Comparison of ENCODE assay signal across 8 cellular contexts in genomic region chr1:843946-844345, GRCh38.
DNase-seq lines count a peak whose midpoint lies in the region; ATAC-seq, FAIRE-seq and TF ChIP-seq lines count a peak whose summit lies in the region.
"Not testable (repeated sequence)": the region's sequence is repeated elsewhere in the genome, so short reads cannot be mapped to it uniquely, and the experiment has no call there.

No MANE protein-coding gene starts in this region.

- H3K4me3 ChIP-seq in BLaER1; WERI-Rb-1 (ENCODE audit: low read depth, low read length); naive thymus-derived CD4-positive, alpha-beta T cell (ENCODE audit: low read length): not testable (repeated sequence)

- H3K9me3 Mint-ChIP-seq in activated CD8-positive, alpha-beta memory T cell treated with anti-CD3 and anti-CD28 coated beads, Interleukin-2, amount 10 ng/mL, durations not matched to agents 7 days and 5 days (ENCODE audit: low read depth); activated naive CD4-positive, alpha-beta T cell treated with anti-CD3 and anti-CD28 coated beads, Interleukin-2, amount 50 U/mL, for 24 hours; effector memory CD8-positive, alpha-beta T cell; naive thymus-derived CD4-positive, alpha-beta T cell; stimulated activated effector memory CD8-positive, alpha-beta T cell treated with anti-CD3 and anti-CD28 coated beads, Interleukin-12 subunit alpha, Interleukin-12 subunit beta, amount 100 ng/mL, for 72 hours: not testable (repeated sequence)

- H3K36me3 ChIP-seq in BLaER1; WERI-Rb-1; naive thymus-derived CD4-positive, alpha-beta T cell (ENCODE audit: control insufficient read depth in 2 of 3, insufficient read depth in 3 of 3, low read length in 3 of 3): not testable (repeated sequence)

- H3K27ac ChIP-seq in BLaER1 (peak overlapping the region; percentile 76), WERI-Rb-1 (peak overlapping the region; percentile 58)
- H3K27ac ChIP-seq in naive thymus-derived CD4-positive, alpha-beta T cell (ENCODE audit: low read depth, low read length) = peak overlapping the region; percentile 63

- not testable (repeated sequence) for H3K9me3 ChIP-seq in BLaER1; WERI-Rb-1 (ENCODE audit: severe bottlenecking); naive thymus-derived CD4-positive, alpha-beta T cell (ENCODE audit: control insufficient read depth in 2 of 3, low read length in 3 of 3)

- peak overlapping the region; percentile 80 for H3K4me2 ChIP-seq in BLaER1

- not testable (repeated sequence) for TF ChIP-seq CTCF in WERI-Rb-1 (IDR thresholded peaks at IDR 0.05; ENCODE audit: low read depth, low read length)

- H3K27ac Mint-ChIP-seq in activated CD8-positive, alpha-beta memory T cell treated with anti-CD3 and anti-CD28 coated beads, Interleukin-2, amount 10 ng/mL, durations not matched to agents 7 days and 5 days = peak overlapping the region; percentile 79
- peak overlapping the region; percentile 66 for H3K27ac Mint-ChIP-seq in activated naive CD4-positive, alpha-beta T cell treated with anti-CD3 and anti-CD28 coated beads, Interleukin-2, amount 50 U/mL, for 24 hours
- peak overlapping the region; percentile 87 to 88 for H3K27ac Mint-ChIP-seq in effector memory CD8-positive, alpha-beta T cell
- H3K27ac Mint-ChIP-seq in naive thymus-derived CD4-positive, alpha-beta T cell = peak overlapping the region; percentile 81 to 97 (median 94)
- H3K27ac Mint-ChIP-seq in stimulated activated effector memory CD8-positive, alpha-beta T cell treated with anti-CD3 and anti-CD28 coated beads, Interleukin-12 subunit alpha, Interleukin-12 subunit beta, amount 100 ng/mL, for 72 hours = peak overlapping the region; percentile 80

- intact Hi-C loops in naive thymus-derived CD4-positive, alpha-beta T cell (cut with micrococcal nuclease) = not testable (repeated sequence)

- not testable (repeated sequence) for TF ChIP-seq POLR2A in GM12891 (IDR thresholded peaks at IDR 0.05; ENCODE audit: low read depth, low read length)

- not testable (repeated sequence) for H3K4me3 Mint-ChIP-seq in activated CD8-positive, alpha-beta memory T cell treated with anti-CD3 and anti-CD28 coated beads, Interleukin-2, amount 10 ng/mL, durations not matched to agents 7 days and 5 days; stimulated activated effector memory CD8-positive, alpha-beta T cell treated with anti-CD3 and anti-CD28 coated beads, Interleukin-12 subunit alpha, Interleukin-12 subunit beta, amount 100 ng/mL, for 72 hours
- H3K4me3 Mint-ChIP-seq in activated naive CD4-positive, alpha-beta T cell treated with anti-CD3 and anti-CD28 coated beads, Interleukin-2, amount 50 U/mL, for 24 hours = peak overlapping the region; percentile 64
- peak overlapping the region; percentile 27 to 49 for H3K4me3 Mint-ChIP-seq in effector memory CD8-positive, alpha-beta T cell
- H3K4me3 Mint-ChIP-seq in naive thymus-derived CD4-positive, alpha-beta T cell = peak overlapping the region; percentile 45 to 88 (median 78)

- H3K9ac ChIP-seq in BLaER1 = peak overlapping the region; percentile 55; the same call in 1 of the 2 replicates

- DNase-seq in GM12891 (ENCODE audit: insufficient read length, low spot score); activated CD8-positive, alpha-beta memory T cell treated with anti-CD3 and anti-CD28 coated beads, Interleukin-2, amount 10 ng/mL, durations not matched to agents 7 days and 5 days; effector memory CD8-positive, alpha-beta T cell; naive thymus-derived CD4-positive, alpha-beta T cell; stimulated activated effector memory CD8-positive, alpha-beta T cell treated with anti-CD3 and anti-CD28 coated beads, Interleukin-12 subunit alpha, Interleukin-12 subunit beta, amount 100 ng/mL, for 72 hours (ENCODE audit: low spot score in 2 of 2): not testable (repeated sequence)
- peak; percentile 52 for DNase-seq in WERI-Rb-1

- FAIRE-seq in GM12891 (lab: Jason Lieb, UNC) = peak; percentile 51

- H4K20me1 ChIP-seq in BLaER1 = not testable (repeated sequence)

- H3K27me3 Mint-ChIP-seq in activated CD8-positive, alpha-beta memory T cell treated with anti-CD3 and anti-CD28 coated beads, Interleukin-2, amount 10 ng/mL, durations not matched to agents 7 days and 5 days; activated naive CD4-positive, alpha-beta T cell treated with anti-CD3 and anti-CD28 coated beads, Interleukin-2, amount 50 U/mL, for 24 hours; effector memory CD8-positive, alpha-beta T cell; naive thymus-derived CD4-positive, alpha-beta T cell: not testable (repeated sequence)

- CTCF ChIA-PET in activated CD8-positive, alpha-beta memory T cell treated with anti-CD3 and anti-CD28 coated beads, Interleukin-2, amount 10 ng/mL, durations not matched to agents 7 days and 5 days (lab: Charles Lee); naive thymus-derived CD4-positive, alpha-beta T cell (lab: Charles Lee): not testable (repeated sequence)

- H3K4me1 ChIP-seq in BLaER1 = peaks cover 56% of the 10 kb centered on the region
- H3K4me1 ChIP-seq in naive thymus-derived CD4-positive, alpha-beta T cell (ENCODE audit: control insufficient read depth in 2 of 2, insufficient read depth in 2 of 2, low read length in 2 of 2) = peaks cover 6 to 45% of the 10 kb centered on the region in 2 donors

- not testable (repeated sequence) for H3K36me3 Mint-ChIP-seq in activated CD8-positive, alpha-beta memory T cell treated with anti-CD3 and anti-CD28 coated beads, Interleukin-2, amount 10 ng/mL, durations not matched to agents 7 days and 5 days; activated naive CD4-positive, alpha-beta T cell treated with anti-CD3 and anti-CD28 coated beads, Interleukin-2, amount 50 U/mL, for 24 hours; effector memory CD8-positive, alpha-beta T cell (ENCODE audit: insufficient read depth); stimulated activated effector memory CD8-positive, alpha-beta T cell treated with anti-CD3 and anti-CD28 coated beads, Interleukin-12 subunit alpha, Interleukin-12 subunit beta, amount 100 ng/mL, for 72 hours
- peaks cover 0 to 11% (median 6%) of the 10 kb centered on the region in 5 donors for H3K36me3 Mint-ChIP-seq in naive thymus-derived CD4-positive, alpha-beta T cell

- POLR2A ChIA-PET in naive thymus-derived CD4-positive, alpha-beta T cell (lab: Charles Lee) = not testable (repeated sequence)

- not testable (repeated sequence) for H3K27me3 ChIP-seq in BLaER1; WERI-Rb-1 (ENCODE audit: insufficient read depth, low read depth, severe bottlenecking); naive thymus-derived CD4-positive, alpha-beta T cell (ENCODE audit: control insufficient read depth in 2 of 2, insufficient read depth in 2 of 2, low read length in 2 of 2)

- peak; percentile 34 for ATAC-seq in activated CD8-positive, alpha-beta memory T cell treated with anti-CD3 and anti-CD28 coated beads, Interleukin-2, amount 10 ng/mL, durations not matched to agents 7 days and 5 days
- ATAC-seq in effector memory CD8-positive, alpha-beta T cell (replicated peaks) = peak; percentile 6
- ATAC-seq in naive thymus-derived CD4-positive, alpha-beta T cell; stimulated activated effector memory CD8-positive, alpha-beta T cell treated with anti-CD3 and anti-CD28 coated beads, Interleukin-12 subunit alpha, Interleukin-12 subunit beta, amount 100 ng/mL, for 72 hours: not testable (repeated sequence)

- H3K4me1 Mint-ChIP-seq in activated CD8-positive, alpha-beta memory T cell treated with anti-CD3 and anti-CD28 coated beads, Interleukin-2, amount 10 ng/mL, durations not matched to agents 7 days and 5 days = peaks cover 30% of the 10 kb centered on the region
- peaks cover 79% of the 10 kb centered on the region for H3K4me1 Mint-ChIP-seq in activated naive CD4-positive, alpha-beta T cell treated with anti-CD3 and anti-CD28 coated beads, Interleukin-2, amount 50 U/mL, for 24 hours
- H3K4me1 Mint-ChIP-seq in effector memory CD8-positive, alpha-beta T cell (ENCODE audit: low read depth in 2 of 2) = peaks cover 8 to 14% of the 10 kb centered on the region in 2 donors
- H3K4me1 Mint-ChIP-seq in naive thymus-derived CD4-positive, alpha-beta T cell = peaks cover 35 to 87% (median 65%) of the 10 kb centered on the region in 7 donors
- peaks cover 21% of the 10 kb centered on the region for H3K4me1 Mint-ChIP-seq in stimulated activated effector memory CD8-positive, alpha-beta T cell treated with anti-CD3 and anti-CD28 coated beads, Interleukin-12 subunit alpha, Interleukin-12 subunit beta, amount 100 ng/mL, for 72 hours
